Comparison of ENCODE assay signal across 1 cellular context in genomic region chr16:89922477-89922883, GRCh38.
TF ChIP-seq lines count a peak whose summit lies in the region.

No MANE protein-coding gene starts in this region.

TF ChIP-seq in HepG2, 621 proteins besides CTCF, POLR2A, EP300 and RAD21 (continued from another document and continues in another):
- TF ChIP-seq ZFP91 (CRISPR knock-in tag; IDR thresholded peaks at IDR 0.05; ENCODE audit: borderline replicate concordance) (peak; percentile 39), ATF2 (CRISPR knock-in tag; IDR thresholded peaks at IDR 0.05) (no peak), DBP (CRISPR knock-in tag; IDR thresholded peaks at IDR 0.05; ENCODE audit: not compliant biosample characterization) (no peak), ARNTL (CRISPR knock-in tag; IDR thresholded peaks at IDR 0.05) (peak; percentile 59; the same call in 1 of the 2 replicates), TGIF2 (CRISPR knock-in tag; IDR thresholded peaks at IDR 0.05) (peak; percentile 86), ZNF343 (CRISPR knock-in tag; IDR thresholded peaks at IDR 0.05) (no peak), ZNF766 (CRISPR knock-in tag; IDR thresholded peaks at IDR 0.05; ENCODE audit: borderline replicate concordance) (0 out of 2 replicates have a peak, but pooled peaks have one; percentile 20), ZFP62 (CRISPR knock-in tag; IDR thresholded peaks at IDR 0.05) (no peak), ZBED4 (CRISPR knock-in tag; IDR thresholded peaks at IDR 0.05; ENCODE audit: borderline replicate concordance) (0 out of 2 replicates have a peak, but pooled peaks have one; percentile 14), ATF5 (CRISPR knock-in tag; IDR thresholded peaks at IDR 0.05; ENCODE audit: low read depth) (no peak), TBL1XR1 (IDR thresholded peaks at IDR 0.05; ENCODE audit: borderline replicate concordance, low read length, partially characterized antibody) (no peak), PAF1 (CRISPR knock-in tag; IDR thresholded peaks at IDR 0.05) (no peak), ZNF580 (CRISPR knock-in tag; IDR thresholded peaks at IDR 0.05; ENCODE audit: borderline replicate concordance, low read depth) (no peak), RFXAP (CRISPR knock-in tag; IDR thresholded peaks at IDR 0.05; ENCODE audit: borderline replicate concordance) (no peak; the same call in 1 of the 2 replicates), ISX (CRISPR knock-in tag; conservative IDR thresholded peaks at IDR 0.05) (no peak), AHR (CRISPR knock-in tag; IDR thresholded peaks at IDR 0.05) (peak; percentile 48; the same call in 1 of the 2 replicates), ZNF383 (CRISPR knock-in tag; IDR thresholded peaks at IDR 0.05; ENCODE audit: borderline replicate concordance) (no peak), ZNF660 (CRISPR knock-in tag; IDR thresholded peaks at IDR 0.05; ENCODE audit: borderline replicate concordance, low read depth) (no peak), ZNF326 (CRISPR knock-in tag; IDR thresholded peaks at IDR 0.05; ENCODE audit: borderline replicate concordance) (no peak), ZNF468 (CRISPR knock-in tag; IDR thresholded peaks at IDR 0.05) (no peak), CREB3 (CRISPR knock-in tag; IDR thresholded peaks at IDR 0.05) (no peak), KDM2A (CRISPR knock-in tag; IDR thresholded peaks at IDR 0.05; ENCODE audit: borderline replicate concordance, low read depth) (peak; percentile 70), ZNF362 (CRISPR knock-in tag; IDR thresholded peaks at IDR 0.05; ENCODE audit: borderline replicate concordance) (no peak), ZNF275 (CRISPR knock-in tag; IDR thresholded peaks at IDR 0.05; ENCODE audit: borderline replicate concordance) (no peak), CBX1 (IDR thresholded peaks at IDR 0.05; ENCODE audit: low read depth) (no peak), CENPX (CRISPR knock-in tag; IDR thresholded peaks at IDR 0.05) (no peak), ZC3H13 (CRISPR knock-in tag; IDR thresholded peaks at IDR 0.05) (no peak), NFE2L1 (CRISPR knock-in tag; IDR thresholded peaks at IDR 0.05; ENCODE audit: borderline replicate concordance) (no peak; the same call in 1 of the 2 replicates), ZNF138 (CRISPR knock-in tag; IDR thresholded peaks at IDR 0.05; ENCODE audit: low read depth) (0 out of 2 replicates have a peak, but pooled peaks have one; percentile 17), ZNF512B (CRISPR knock-in tag; IDR thresholded peaks at IDR 0.05; ENCODE audit: borderline replicate concordance) (no peak; the same call in 1 of the 2 replicates)
